35 cellular contexts compared by ENCODE assay signal in the genomic region with DNA sequence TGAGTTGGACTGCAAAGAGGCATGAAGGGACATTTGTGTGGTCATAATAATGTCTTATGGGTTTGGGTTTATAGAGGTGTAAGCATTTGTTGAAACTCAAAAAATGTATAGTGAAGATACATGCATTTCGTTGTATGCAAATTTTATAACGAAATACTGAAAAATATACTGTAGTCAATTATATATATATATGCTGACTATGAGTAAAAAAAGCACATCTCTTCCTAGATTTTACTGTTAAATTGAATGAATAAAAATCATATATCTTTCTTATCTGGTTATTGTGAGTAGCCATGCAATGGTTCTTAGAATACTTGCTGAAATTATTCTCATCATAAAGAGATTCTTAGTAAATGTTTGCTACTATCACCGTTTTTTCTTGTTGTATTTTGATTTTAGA. TPM values are rescaled to one million over a fixed set of nuclear protein-coding genes. Genes with fewer than 3 reads are reported as not detected.
"Had no signal": no experiment of that assay in that cellular context is flagged by ENCODE, and none has a peak within 500 bp of the region (broad histone marks: within the 10 kb centered on the region; RNA-seq: fewer than 3 reads in every experiment).

No MANE protein-coding gene starts in this region.

- H3K27ac ChIP-seq: neural progenitor cell, ovary, parathyroid adenoma, psoas muscle, skin epidermis, stomach, thoracic aorta, thyroid gland, tibial nerve, upper lobe of left lung, vagina had no signal

- DNase-seq: naive thymus-derived CD4-positive, alpha-beta T cell; natural killer cell; occipital lobe; ovary; posterior cingulate gyrus; psoas muscle; right cardiac atrium; stimulated activated CD4-positive, alpha-beta T cell treated with anti-CD3 and anti-CD28 coated beads, Interleukin-15, amount 100 ng/mL, for 24 hours; stimulated activated CD4-positive, alpha-beta T cell treated with anti-CD3 and anti-CD28 coated beads, Interleukin-2, amount 100 ng/mL, for 24 hours; stimulated activated CD4-positive, alpha-beta T cell treated with anti-CD3 and anti-CD28 coated beads, Interleukin-2, amount 100 ng/mL, for 48 hours; stimulated activated CD4-positive, alpha-beta T cell treated with anti-CD3 and anti-CD28 coated beads, Interleukin-4, amount 100 ng/mL, for 24 hours; stimulated activated naive B cell treated with anti-CD40 and anti-IgM and Interleukin-4, amounts not matched to agents 10 μg/mL and 1 μg/mL and 100 μg/mL, for 72 hours; stimulated activated naive CD4-positive, alpha-beta T cell treated with Interleukin-2 at 50 U/mL for 16 hours; stomach; thyroid gland; trophoblast cell; upper lobe of left lung had no signal

- H3K79me2 ChIP-seq: parathyroid adenoma had no signal

- H3K27me3 ChIP-seq: neural progenitor cell, ovary, stomach, thyroid gland, tibial nerve, upper lobe of left lung, vagina had no signal

- H3K4me1 ChIP-seq: neural progenitor cell, parathyroid adenoma, psoas muscle, stomach, thyroid gland, tibial nerve, upper lobe of left lung, vagina had no signal

- H3K36me3 Mint-ChIP-seq: naive thymus-derived CD4-positive, alpha-beta T cell; natural killer cell; neural progenitor cell; stimulated activated effector memory CD8-positive, alpha-beta T cell treated with anti-CD3 and anti-CD28 coated beads, Interleukin-12 subunit alpha, Interleukin-12 subunit beta, amount 100 ng/mL, for 72 hours; stimulated activated naive B cell treated with anti-CD40 and anti-IgM and Interleukin-4, amounts not matched to agents 10 μg/mL and 1 μg/mL and 100 μg/mL, for 72 hours had no signal

- H3K9ac ChIP-seq: neural progenitor cell, parathyroid adenoma had no signal

- ATAC-seq: naive thymus-derived CD4-positive, alpha-beta T cell; natural killer cell; psoas muscle; right cardiac atrium; sciatic nerve; stimulated activated effector memory CD8-positive, alpha-beta T cell treated with anti-CD3 and anti-CD28 coated beads, Interleukin-12 subunit alpha, Interleukin-12 subunit beta, amount 100 ng/mL, for 72 hours; stimulated activated naive B cell treated with anti-CD40 and anti-IgM and Interleukin-4, amounts not matched to agents 10 μg/mL and 1 μg/mL and 100 μg/mL, for 72 hours had no signal

- H2AFZ ChIP-seq: neural progenitor cell, parathyroid adenoma had no signal

- H3K27me3 Mint-ChIP-seq: progenitor cell of endocrine pancreas; stimulated activated naive B cell treated with anti-CD40 and anti-IgM and Interleukin-4, amounts not matched to agents 10 μg/mL and 1 μg/mL and 100 μg/mL, for 72 hours; stimulated activated naive CD8-positive, alpha-beta T cell treated with anti-CD3 and anti-CD28 coated beads, Interleukin-15, Interleukin-2, amounts not matched to agents 100 ng/mL and 50 ng/mL, for 24 hours had no signal

- H3K9me3 ChIP-seq: ovary, psoas muscle, thoracic aorta, thyroid gland, vagina had no signal

- H3K36me3 ChIP-seq: neural progenitor cell, ovary, stomach, thoracic aorta, thyroid gland, tibial nerve, upper lobe of left lung, vagina had no signal

- H3K4me3 Mint-ChIP-seq: naive thymus-derived CD4-positive, alpha-beta T cell; natural killer cell; nephron; neural progenitor cell; stimulated activated effector memory CD8-positive, alpha-beta T cell treated with anti-CD3 and anti-CD28 coated beads, Interleukin-12 subunit alpha, Interleukin-12 subunit beta, amount 100 ng/mL, for 72 hours; stimulated activated naive B cell treated with anti-CD40 and anti-IgM and Interleukin-4, amounts not matched to agents 10 μg/mL and 1 μg/mL and 100 μg/mL, for 72 hours; stimulated activated naive CD8-positive, alpha-beta T cell treated with anti-CD3 and anti-CD28 coated beads, Interleukin-15, Interleukin-2, amounts not matched to agents 100 ng/mL and 50 ng/mL, for 24 hours had no signal

- H3K4me2 ChIP-seq: neural progenitor cell had no signal

- FAIRE-seq: urothelium cell line had no signal

- H3K27ac Mint-ChIP-seq: naive thymus-derived CD4-positive, alpha-beta T cell; natural killer cell; nephron; neural progenitor cell; progenitor cell of endocrine pancreas; stimulated activated effector memory CD8-positive, alpha-beta T cell treated with anti-CD3 and anti-CD28 coated beads, Interleukin-12 subunit alpha, Interleukin-12 subunit beta, amount 100 ng/mL, for 72 hours; stimulated activated naive B cell treated with anti-CD40 and anti-IgM and Interleukin-4, amounts not matched to agents 10 μg/mL and 1 μg/mL and 100 μg/mL, for 72 hours; stimulated activated naive CD8-positive, alpha-beta T cell treated with anti-CD3 and anti-CD28 coated beads, Interleukin-15, Interleukin-2, amounts not matched to agents 100 ng/mL and 50 ng/mL, for 24 hours had no signal

- H3K4me3 ChIP-seq: neural progenitor cell, ovary, psoas muscle, skin epidermis, stomach, thoracic aorta, thyroid gland, tibial nerve, upper lobe of left lung, vagina had no signal

- H3K4me1 Mint-ChIP-seq: naive thymus-derived CD4-positive, alpha-beta T cell; natural killer cell; nephron; neural progenitor cell; stimulated activated effector memory CD8-positive, alpha-beta T cell treated with anti-CD3 and anti-CD28 coated beads, Interleukin-12 subunit alpha, Interleukin-12 subunit beta, amount 100 ng/mL, for 72 hours; stimulated activated naive B cell treated with anti-CD40 and anti-IgM and Interleukin-4, amounts not matched to agents 10 μg/mL and 1 μg/mL and 100 μg/mL, for 72 hours had no signal

RNA-seq across cellular contexts. Expression of a gene that starts 34.5 kb away (rescaled TPM):
- total RNA-seq: naive thymus-derived CD4-positive, alpha-beta T cell; natural killer cell; occipital lobe; osteoblast; progenitor cell of endocrine pancreas; psoas muscle; renal cortical epithelial cell; right cardiac atrium; sciatic nerve; subcutaneous adipose tissue; temporal lobe; thoracic aorta; thyroid gland; tibial nerve; ureter; vagina had no signal
- polyA plus RNA-seq: naive thymus-derived CD4-positive, alpha-beta T cell; neural cell; ovary; psoas muscle; right cardiac atrium; stomach had no signal
